Comparison of ENCODE assay signal across 21 cellular contexts in genomic region chr10:130066743-130067142, GRCh38.
"Had no signal": no experiment of that assay in that cellular context is flagged by ENCODE, and none has a peak within 500 bp of the region (broad histone marks: within the 10 kb centered on the region; RNA-seq: fewer than 3 reads in every experiment).

No MANE protein-coding gene starts in this region.

- H3K4me1 ChIP-seq: gastroesophageal sphincter, psoas muscle, spleen, tibial artery, upper lobe of left lung, uterus had no signal

- H3K9me3 ChIP-seq: esophagus squamous epithelium, gastroesophageal sphincter, neutrophil, psoas muscle, tibial artery, upper lobe of left lung, uterus had no signal

- H3K27ac ChIP-seq: esophagus squamous epithelium, gastroesophageal sphincter, neutrophil, psoas muscle, spleen, tibial artery, upper lobe of left lung, uterus had no signal

- ATAC-seq: gastroesophageal sphincter; left lobe of liver; naive thymus-derived CD4-positive, alpha-beta T cell; psoas muscle; sciatic nerve; stimulated activated memory B cell treated with anti-CD40 and anti-IgM and Interleukin-4, amounts not matched to agents 10 μg/mL and 1 μg/mL and 100 μg/mL, for 72 hours had no signal

- DNase-seq: esophagus squamous epithelium; foreskin fibroblast; glutamatergic neuron; islet precursor cell; mammary epithelial cell; naive thymus-derived CD4-positive, alpha-beta T cell; nephron progenitor cell; psoas muscle; retina; spleen; stimulated activated CD4-positive, alpha-beta T cell treated with anti-CD3 and anti-CD28 coated beads, Interleukin-15, amount 100 ng/mL, for 24 hours; stimulated activated CD4-positive, alpha-beta T cell treated with anti-CD3 and anti-CD28 coated beads, Interleukin-1b, Interleukin-23, amount 100 ng/mL, for 48 hours; stimulated activated CD4-positive, alpha-beta T cell treated with anti-CD3 and anti-CD28 coated beads, Interleukin-4, amount 100 ng/mL, for 24 hours; upper lobe of left lung; uterus had no signal

- H3K4me3 ChIP-seq: esophagus squamous epithelium, gastroesophageal sphincter, psoas muscle, spleen, tibial artery, upper lobe of left lung, uterus had no signal
